Comparison of ENCODE assay signal across 16 cellular contexts in the genomic region with DNA sequence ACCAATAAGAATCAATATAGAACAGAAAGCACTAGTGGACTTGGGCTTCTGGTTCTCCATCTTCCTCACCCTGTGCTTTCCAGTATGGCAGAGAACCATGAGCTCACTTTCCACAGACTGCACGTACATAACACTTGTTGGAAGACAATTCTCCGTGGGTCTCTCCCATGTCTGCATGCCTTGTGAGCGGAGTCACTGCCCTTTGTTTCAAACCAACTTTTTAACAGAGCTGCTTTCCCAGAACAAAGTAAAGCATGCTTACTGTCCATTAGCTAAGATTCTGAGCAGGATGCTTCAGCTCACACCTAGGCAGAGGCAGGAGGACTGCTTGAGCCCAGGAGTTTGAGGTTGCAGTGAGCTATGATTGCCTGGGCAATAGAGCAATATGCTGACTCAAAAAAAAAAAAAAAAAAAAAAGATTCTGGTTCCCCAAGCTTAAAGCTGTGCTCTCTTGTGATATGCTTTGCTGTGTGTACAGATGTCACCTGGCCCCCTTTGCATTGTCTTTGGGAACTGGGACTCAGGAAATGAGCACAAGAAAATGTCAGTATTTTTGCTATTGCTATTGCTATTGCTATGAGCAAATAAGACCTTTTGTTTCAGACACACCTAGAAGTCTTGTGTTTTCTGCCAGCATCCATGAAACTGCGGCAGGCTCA. TPM values are rescaled to one million over a fixed set of nuclear protein-coding genes. Genes with fewer than 3 reads are reported as not detected.
DNase-seq lines count a peak whose midpoint lies in the region; ATAC-seq and TF ChIP-seq lines count a peak whose summit lies in the region.
"Had no signal": no experiment of that assay in that cellular context is flagged by ENCODE, and none has a peak within 500 bp of the region (broad histone marks: within the 10 kb centered on the region; RNA-seq: fewer than 3 reads in every experiment).

No MANE protein-coding gene starts in this region.

- peak overlapping the region; percentile 4 for H3K27ac Mint-ChIP-seq in progenitor cell of endocrine pancreas
- H3K27ac Mint-ChIP-seq: activated CD4-positive, alpha-beta memory T cell treated with anti-CD3 and anti-CD28 coated beads, Interleukin-2, amount 10 ng/mL, durations not matched to agents 7 days and 5 days; activated T-helper 1 cell treated with anti-CD3 and anti-CD28 coated beads, Interleukin-12 subunit alpha, Interleukin-12 subunit beta, Interleukin-2, Interleukin-4 antibody, amounts not matched to agents 30 ng/mL and 10 ng/mL and 1 ng/mL, durations not matched to agents 14 hours and 24 hours and 36 hours; memory B cell had no signal

- no peaks in the 10 kb centered on the region for H3K27me3 Mint-ChIP-seq in progenitor cell of endocrine pancreas
- H3K27me3 Mint-ChIP-seq: activated CD4-positive, alpha-beta memory T cell treated with anti-CD3 and anti-CD28 coated beads, Interleukin-2, amount 10 ng/mL, durations not matched to agents 7 days and 5 days; memory B cell had no signal

- ATAC-seq in GM21515 (IDR thresholded peaks at IDR 0.05; ENCODE audit: unreplicated experiment) (no peak), HG03442 (IDR thresholded peaks at IDR 0.05; ENCODE audit: unreplicated experiment) (no peak)

- H3K4me3 Mint-ChIP-seq in progenitor cell of endocrine pancreas (ENCODE audit: low read depth): no peak overlapping the region
- H3K4me3 Mint-ChIP-seq: activated CD4-positive, alpha-beta memory T cell treated with anti-CD3 and anti-CD28 coated beads, Interleukin-2, amount 10 ng/mL, durations not matched to agents 7 days and 5 days; activated T-helper 1 cell treated with anti-CD3 and anti-CD28 coated beads, Interleukin-12 subunit alpha, Interleukin-12 subunit beta, Interleukin-2, Interleukin-4 antibody, amounts not matched to agents 30 ng/mL and 10 ng/mL and 1 ng/mL, durations not matched to agents 14 hours and 24 hours and 36 hours; memory B cell had no signal

- no peaks in the 10 kb centered on the region for H3K27me3 ChIP-seq in MM.1S (replicated peaks; ENCODE audit: insufficient read depth, low read length)

- peak overlapping the region; percentile 39 for H3K4me2 ChIP-seq in MM.1S (ENCODE audit: low read depth, low read length)
- H3K4me2 ChIP-seq: SK-N-SH had no signal

- H3K27ac ChIP-seq in MM.1S (ENCODE audit: low read length): peak overlapping the region; percentile 46; the same call in 1 of the 2 replicates

- H3K4me3 ChIP-seq in MM.1S (ENCODE audit: low read length): no peak overlapping the region
- H3K4me3 ChIP-seq in cardiac fibroblast (replicated peaks in 1 of 2; ENCODE audit: low read depth in 2 of 2, low read length in 2 of 2): no peak overlapping the region

- no peaks in the 10 kb centered on the region for H3K9me3 Mint-ChIP-seq in progenitor cell of endocrine pancreas (ENCODE audit: low read depth)
- H3K9me3 Mint-ChIP-seq: activated CD4-positive, alpha-beta memory T cell treated with anti-CD3 and anti-CD28 coated beads, Interleukin-2, amount 10 ng/mL, durations not matched to agents 7 days and 5 days; activated T-helper 1 cell treated with anti-CD3 and anti-CD28 coated beads, Interleukin-12 subunit alpha, Interleukin-12 subunit beta, Interleukin-2, Interleukin-4 antibody, amounts not matched to agents 30 ng/mL and 10 ng/mL and 1 ng/mL, durations not matched to agents 14 hours and 24 hours and 36 hours; memory B cell had no signal

- peaks cover 12% of the 10 kb centered on the region; the same call in 1 of the 2 replicates for H3K4me1 ChIP-seq in MM.1S (ENCODE audit: low read length)

- TF ChIP-seq CTCF in MM.1S (IDR thresholded peaks at IDR 0.05; ENCODE audit: low read length) (no peak), cardiac fibroblast (IDR thresholded peaks at IDR 0.05; ENCODE audit: low read depth, low read length) (no peak), progenitor cell of endocrine pancreas (IDR thresholded peaks at IDR 0.05; ENCODE audit: unreplicated experiment) (no peak)

- DNase-seq in EL (peak; percentile 28), MM.1S (no peak), cardiac fibroblast (ENCODE audit: low read depth in 2 of 2) (peak; percentile 41 to 61), progenitor cell of endocrine pancreas (ENCODE audit: low spot score, unreplicated experiment) (no peak), NCI-H1694 (lab: John Stamatoyannopoulos, UW) (no peak)
- DNase-seq in stimulated activated CD4-positive, alpha-beta T cell treated with anti-CD3 and anti-CD28 coated beads, Interleukin-2, amount 100 ng/mL, for 24 hours: no peak
- DNase-seq: activated CD4-positive, alpha-beta memory T cell treated with anti-CD3 and anti-CD28 coated beads, Interleukin-2, amount 10 ng/mL, durations not matched to agents 7 days and 5 days; COR-L47; GDM1; NCI-H1105 treated with DMSO at 0.1 percent for 48 hours; SK-N-SH; stimulated activated naive CD4-positive, alpha-beta T cell had no signal

- H2AFZ ChIP-seq in MM.1S (ENCODE audit: low read length): no peak overlapping the region

- no peaks in the 10 kb centered on the region for H3K79me2 ChIP-seq in MM.1S (ENCODE audit: low read length)

- H3K4me1 Mint-ChIP-seq in progenitor cell of endocrine pancreas (ENCODE audit: low read depth): peaks cover 13% of the 10 kb centered on the region
- H3K4me1 Mint-ChIP-seq: activated CD4-positive, alpha-beta memory T cell treated with anti-CD3 and anti-CD28 coated beads, Interleukin-2, amount 10 ng/mL, durations not matched to agents 7 days and 5 days; memory B cell had no signal

- no peak overlapping the region for H3K9ac ChIP-seq in MM.1S (ENCODE audit: low read length)
- H3K9ac ChIP-seq: SK-N-SH had no signal

- 0 out of 2 replicates have a peak, but pooled peaks cover 3% of the 10 kb centered on the region for H3F3A ChIP-seq in MM.1S (ENCODE audit: insufficient read depth, low read length)

- no peaks in the 10 kb centered on the region for H3K36me3 ChIP-seq in MM.1S (replicated peaks; ENCODE audit: insufficient read depth, low read length)

- no peaks in the 10 kb centered on the region for H4K20me1 ChIP-seq in MM.1S (ENCODE audit: insufficient read depth, low read length)

- H3K9me3 ChIP-seq in MM.1S (replicated peaks; ENCODE audit: insufficient read depth, low read length): no peaks in the 10 kb centered on the region
- H3K9me3 ChIP-seq: SK-N-SH had no signal

- no peaks in the 10 kb centered on the region for H3K36me3 Mint-ChIP-seq in progenitor cell of endocrine pancreas (ENCODE audit: insufficient read depth)
- H3K36me3 Mint-ChIP-seq: memory B cell had no signal

- H3K9me2 ChIP-seq in MM.1S (replicated peaks; ENCODE audit: insufficient read depth, low read length): no peaks in the 10 kb centered on the region
- H3K9me2 ChIP-seq: SK-N-SH had no signal

RNA-seq across cellular contexts. Expression of gene PTGR2, which starts 54.6 kb away (rescaled TPM):
- 6.9 and 11.0 TPM in 2 replicates for total RNA-seq in progenitor cell of endocrine pancreas

Comparison
In these comparisons a context has a peak if more than half of its experiments do, and no peak if none do; other contexts are left out.
1. DNase-seq: peak in EL (single experiment) and cardiac fibroblast (2 of 2); none in MM.1S (single experiment), progenitor cell of endocrine pancreas (single experiment), NCI-H1694 (single experiment) and stimulated activated CD4-positive, alpha-beta T cell treated with anti-CD3 and anti-CD28 coated beads, Interleukin-2, amount 100 ng/mL, for 24 hours (0 of 2).